In genomic region chr3:194261581-194262063, GRCh38 we compare ENCODE assay signal across 15 cellular contexts.
DNase-seq lines count a peak whose midpoint lies in the region; ATAC-seq and TF ChIP-seq lines count a peak whose summit lies in the region.
"Had no signal": no experiment of that assay in that cellular context is flagged by ENCODE, and none has a peak within 500 bp of the region (broad histone marks: within the 10 kb centered on the region; RNA-seq: fewer than 3 reads in every experiment).

No MANE protein-coding gene starts in this region.

- H3K4me3 Mint-ChIP-seq in nephron = no peak overlapping the region
- no peak overlapping the region for H3K4me3 Mint-ChIP-seq in osteocyte (ENCODE audit: unreplicated experiment)

- H3K27me3 ChIP-seq in vagina = no peaks in the 10 kb centered on the region

- H3K9me3 Mint-ChIP-seq in nephron (peaks cover 3% of the 10 kb centered on the region), osteocyte (ENCODE audit: unreplicated experiment) (no peaks in the 10 kb centered on the region)

- DNase-seq in activated effector memory CD4-positive, alpha-beta T cell treated with anti-CD3 and anti-CD28 coated beads, Interleukin-2, amount 50 U/mL, for 16 hours = peak; percentile 31
- DNase-seq in activated effector memory CD4-positive, alpha-beta T cell treated with Interleukin-2 at 50 U/mL for 16 hours = no peak
- DNase-seq in islet precursor cell (peak; percentile 40), vagina (ENCODE audit: extremely low spot score in 2 of 2) (peak; percentile 49 to 82), osteocyte (ENCODE audit: extremely low spot score, unreplicated experiment) (no peak), substantia nigra (lab: John Stamatoyannopoulos, UW) (no peak)
- DNase-seq: DMS153, EL, MV-4-11, NCI-H1417 treated with DMSO at 0.1 percent for 48 hours, NCI-H2029, NCI-H2171 treated with DMSO at 0.1 percent for 48 hours had no signal

- no peak for TF ChIP-seq POLR2A in vagina (IDR thresholded peaks at IDR 0.05)

- peaks cover 18% of the 10 kb centered on the region for H3K4me1 ChIP-seq in vagina

- no peaks in the 10 kb centered on the region for H3K9me3 ChIP-seq in vagina

- H3K36me3 Mint-ChIP-seq in nephron (ENCODE audit: low read depth) (no peaks in the 10 kb centered on the region), osteocyte (ENCODE audit: unreplicated experiment) (no peaks in the 10 kb centered on the region)

- H3K4me3 ChIP-seq in vagina = no peak overlapping the region
- H3K4me3 ChIP-seq: BLaER1 treated with 17β-estradiol and CSF1 and Interleukin-3, amounts not matched to agents 10 nM and 100 nM had no signal

- no peak for ATAC-seq in GM21526 (IDR thresholded peaks at IDR 0.05; ENCODE audit: low FRiP score, unreplicated experiment)

- no peaks in the 10 kb centered on the region for H3K36me3 ChIP-seq in vagina
- H3K36me3 ChIP-seq: BLaER1 treated with 17β-estradiol and CSF1 and Interleukin-3, amounts not matched to agents 10 nM and 100 nM had no signal

- peak overlapping the region; percentile 15 to 20 (median 16) for H3K27ac Mint-ChIP-seq in nephron
- H3K27ac Mint-ChIP-seq in osteocyte (ENCODE audit: unreplicated experiment) = no peak overlapping the region

- H3K27me3 Mint-ChIP-seq in nephron (ENCODE audit: low read depth) (peaks cover 29% of the 10 kb centered on the region), osteocyte (ENCODE audit: unreplicated experiment) (peaks cover 22% of the 10 kb centered on the region)

- H3K27ac ChIP-seq in vagina = no peak overlapping the region
- H3K27ac ChIP-seq in substantia nigra (ENCODE audit: low read depth, low read length, poor library complexity, severe bottlenecking) = no peak overlapping the region
- H3K27ac ChIP-seq: BLaER1 treated with 17β-estradiol and CSF1 and Interleukin-3, amounts not matched to agents 10 nM and 100 nM had no signal

- no peak for TF ChIP-seq CTCF in nephron (IDR thresholded peaks at IDR 0.05; ENCODE audit: unreplicated experiment in 3 of 3)
- no peak for TF ChIP-seq CTCF in vagina (IDR thresholded peaks at IDR 0.05)
- TF ChIP-seq CTCF in osteocyte (IDR thresholded peaks at IDR 0.05) = no peak

- H3K4me1 Mint-ChIP-seq in nephron (peaks cover 49% of the 10 kb centered on the region), osteocyte (ENCODE audit: unreplicated experiment) (peaks cover 19% of the 10 kb centered on the region)

- intact Hi-C loops in vagina (cut with DNase I) = no loop called here

Comparison
In these comparisons a context has a peak if more than half of its experiments do, and no peak if none do; other contexts are left out.
1. DNase-seq: peak in activated effector memory CD4-positive, alpha-beta T cell treated with anti-CD3 and anti-CD28 coated beads, Interleukin-2, amount 50 U/mL, for 16 hours (single experiment), islet precursor cell (single experiment) and vagina (2 of 2); none in activated effector memory CD4-positive, alpha-beta T cell treated with Interleukin-2 at 50 U/mL for 16 hours (single experiment), osteocyte (single experiment) and substantia nigra (0 of 49).